In the genomic region with DNA sequence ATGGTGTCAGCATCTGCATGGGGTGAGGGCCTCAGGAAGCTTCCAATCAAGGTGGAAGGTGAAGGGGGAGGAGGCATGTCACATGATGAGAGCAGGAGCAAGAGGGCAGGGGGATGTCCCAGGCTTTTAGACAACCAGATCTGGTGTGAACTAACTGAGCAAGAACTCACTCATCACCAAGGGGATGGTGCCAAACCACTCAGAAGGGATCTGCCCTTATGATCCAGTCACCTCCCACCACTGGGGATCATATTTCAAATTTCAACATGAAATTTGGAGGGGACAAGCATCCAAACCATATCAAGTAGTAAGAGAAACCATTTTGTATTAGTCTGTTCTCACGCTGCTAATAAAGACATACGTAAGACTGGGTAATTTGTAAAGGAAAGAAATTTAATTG, we compare ENCODE assay signal across 17 cellular contexts. TPM values are rescaled to one million over a fixed set of nuclear protein-coding genes. Genes with fewer than 3 reads are reported as not detected.
A peak's percentile ranks its signal among the peaks of the same experiment; 100 is the strongest.
DNase-seq lines count a peak whose midpoint lies in the region; ATAC-seq, FAIRE-seq and TF ChIP-seq lines count a peak whose summit lies in the region.
"Had no signal": no experiment of that assay in that cellular context is flagged by ENCODE, and none has a peak within 500 bp of the region (broad histone marks: within the 10 kb centered on the region; RNA-seq: fewer than 3 reads in every experiment).

No MANE protein-coding gene starts in this region.

- H3K9ac ChIP-seq in astrocyte (ENCODE audit: low read length): no peak overlapping the region
- no peak overlapping the region for H3K9ac ChIP-seq in fibroblast of lung (ENCODE audit: insufficient read depth, low read length)

- intact Hi-C loops in left ventricle myocardium superior (cut with micrococcal nuclease): no loop called here

- H3K9me3 ChIP-seq in MG63: no peaks in the 10 kb centered on the region
- no peaks in the 10 kb centered on the region for H3K9me3 ChIP-seq in astrocyte (ENCODE audit: insufficient read depth, low read depth, low read length)
- H3K9me3 ChIP-seq in fibroblast of lung (ENCODE audit: control insufficient read depth, insufficient read depth, low read depth, low read length): no peaks in the 10 kb centered on the region
- H3K9me3 ChIP-seq: A549 had no signal

- H3K4me1 ChIP-seq in astrocyte (ENCODE audit: insufficient read depth, low read length) (peaks cover 5% of the 10 kb centered on the region), fibroblast of lung (ENCODE audit: control insufficient read depth, extremely low read depth, insufficient read depth, low read length) (no peaks in the 10 kb centered on the region)
- H3K4me1 ChIP-seq: A549 had no signal

- H3K4me3 Mint-ChIP-seq in astrocyte (ENCODE audit: unreplicated experiment): no peak overlapping the region
- H3K4me3 Mint-ChIP-seq: CD14-positive monocyte; CD8-positive, alpha-beta T cell had no signal

- H4K20me1 ChIP-seq in astrocyte (ENCODE audit: insufficient read depth, low read length): no peaks in the 10 kb centered on the region
- H4K20me1 ChIP-seq in fibroblast of lung (ENCODE audit: control insufficient read depth, extremely low read depth, insufficient read depth, low read length): no peaks in the 10 kb centered on the region

- H3K9me3 Mint-ChIP-seq in astrocyte (ENCODE audit: unreplicated experiment): peaks cover 4% of the 10 kb centered on the region

- H3K27ac ChIP-seq in astrocyte (ENCODE audit: low read depth, low read length) (no peak overlapping the region), fibroblast of lung (ENCODE audit: insufficient read depth, low read length) (no peak overlapping the region)
- H3K27ac ChIP-seq: A549 had no signal

- H3K36me3 ChIP-seq in MG63: no peaks in the 10 kb centered on the region
- H3K36me3 ChIP-seq in astrocyte (ENCODE audit: insufficient read depth, low read length): no peaks in the 10 kb centered on the region
- H3K36me3 ChIP-seq in fibroblast of lung (ENCODE audit: control insufficient read depth, insufficient read depth, low read length): no peaks in the 10 kb centered on the region

- no peaks in the 10 kb centered on the region for H3K79me2 ChIP-seq in astrocyte (ENCODE audit: insufficient read depth, low read length)
- no peaks in the 10 kb centered on the region for H3K79me2 ChIP-seq in fibroblast of lung (ENCODE audit: control insufficient read depth, insufficient read depth, low read length)

- H3K27ac Mint-ChIP-seq in astrocyte (ENCODE audit: unreplicated experiment): no peak overlapping the region
- H3K27ac Mint-ChIP-seq: CD14-positive monocyte; CD8-positive, alpha-beta T cell had no signal

- TF ChIP-seq CTCF in astrocyte (IDR thresholded peaks at IDR 0.05; ENCODE audit: insufficient read depth, low read depth, low read length) (no peak), fibroblast of lung (conservative IDR thresholded peaks at IDR 0.05 in 1 of 2, IDR thresholded peaks at IDR 0.05 in 1 of 2; ENCODE audit: low read depth in 1 of 2, low read length in 2 of 2) (no peak)

- no peak overlapping the region for H3K4me2 ChIP-seq in astrocyte (ENCODE audit: low read length)
- H3K4me2 ChIP-seq in fibroblast of lung (ENCODE audit: extremely low read depth, insufficient read depth, low read length): no peak overlapping the region
- H3K4me2 ChIP-seq: A549 had no signal

- H3K27me3 Mint-ChIP-seq in astrocyte (ENCODE audit: low read depth, unreplicated experiment): peaks cover 2% of the 10 kb centered on the region

- ATAC-seq in left ventricle myocardium superior (no peak), GM19328 (IDR thresholded peaks at IDR 0.05; ENCODE audit: unreplicated experiment) (no peak), GM19397 (IDR thresholded peaks at IDR 0.05; ENCODE audit: unreplicated experiment) (no peak)
- ATAC-seq: A549; CD8-positive, alpha-beta T cell had no signal

- 0 out of 2 replicates have a peak, but pooled peaks cover 4% of the 10 kb centered on the region for H3K27me3 ChIP-seq in MG63
- H3K27me3 ChIP-seq in astrocyte (ENCODE audit: insufficient read depth, low read length): no peaks in the 10 kb centered on the region
- H3K27me3 ChIP-seq in fibroblast of lung (ENCODE audit: control insufficient read depth, insufficient read depth, low read length): no peaks in the 10 kb centered on the region

- peaks cover 2% of the 10 kb centered on the region for H3K36me3 Mint-ChIP-seq in astrocyte (ENCODE audit: low read depth, unreplicated experiment)
- H3K36me3 Mint-ChIP-seq: CD14-positive monocyte; CD8-positive, alpha-beta T cell had no signal

- H3K4me3 ChIP-seq in MG63 (no peak overlapping the region), astrocyte (ENCODE audit: insufficient read depth, low read depth, low read length) (no peak overlapping the region), fibroblast of lung (replicated peaks in 1 of 4; ENCODE audit: control extremely low read depth in 1 of 4, insufficient read depth in 1 of 4, low read depth in 3 of 4, low read length in 4 of 4) (no peak overlapping the region)
- H3K4me3 ChIP-seq: A549 had no signal

- no peaks in the 10 kb centered on the region for H3K4me1 Mint-ChIP-seq in astrocyte (ENCODE audit: low read depth, unreplicated experiment)
- H3K4me1 Mint-ChIP-seq: CD14-positive monocyte had no signal

- FAIRE-seq in astrocyte (lab: Jason Lieb, UNC): no peak
- FAIRE-seq: A549, GM18507 had no signal

- H2AFZ ChIP-seq in astrocyte (ENCODE audit: low read depth, low read length) (no peak overlapping the region), fibroblast of lung (ENCODE audit: low read length) (no peak overlapping the region)

- peak; percentile 9 for DNase-seq in MG63
- DNase-seq in astrocyte (ENCODE audit: low read depth): peak; percentile 10
- DNase-seq in fibroblast of lung (ENCODE audit: low read depth in 2 of 2): peak; percentile 8 to 18
- DNase-seq in myocyte (ENCODE audit: low read depth): peak; percentile 19
- DNase-seq in left ventricle myocardium superior: no peak
- DNase-seq in effector CD8-positive, alpha-beta T cell (lab: John Stamatoyannopoulos, UW): no peak
- DNase-seq: CD8-positive, alpha-beta T cell; H7; IMR-90; KBM-7 had no signal

RNA-seq across cellular contexts. Expression of a gene that starts 33.6 kb away (rescaled TPM):
- total RNA-seq in MG63 (2014; rRNA removed; shearing (Covaris generic); ENCODE audit: low replicate concordance): 7.3 and 9.1 TPM in 2 replicates
- total RNA-seq in astrocyte (2.7 and 3.1 TPM in 2 replicates), fibroblast of lung (4.3 and 5.6 TPM in 2 replicates), myocyte (5.4 TPM in 2 replicates), left ventricle myocardium superior (7.7 TPM)
- 1.6 and 2.2 TPM in 2 replicates for polyA plus RNA-seq in fibroblast of lung
- 1.4 and 2.2 TPM in 2 replicates for polyA plus RNA-seq in fibroblast of lung (2012)
- polyA minus RNA-seq in fibroblast of lung (ENCODE audit: low replicate concordance): 0.07 and 0.20 TPM in 2 replicates
- polyA plus RNA-seq in myocyte (2012): 3.1 TPM

RNA-seq across cellular contexts. Expression of a gene that starts 34.0 kb away (rescaled TPM):
- not detected in 2 replicates for total RNA-seq in MG63 (2014; rRNA removed; shearing (Covaris generic); ENCODE audit: low replicate concordance)
- 0.22 and 0.34 TPM in 2 replicates for total RNA-seq in astrocyte
- under 0.01 and 0.17 TPM in 2 replicates for total RNA-seq in fibroblast of lung
- 0.06 TPM in 1 of 2 replicates, not detected in the other for polyA plus RNA-seq in fibroblast of lung
- 0.08 TPM in 1 of 2 replicates, not detected in the other for polyA plus RNA-seq in fibroblast of lung (2012)
- polyA minus RNA-seq in fibroblast of lung (ENCODE audit: low replicate concordance): not detected in 2 replicates
- not detected in 2 replicates for total RNA-seq in myocyte
- 0.10 TPM for polyA plus RNA-seq in myocyte (2012)
- not detected for total RNA-seq in left ventricle myocardium superior
- total RNA-seq: CD8-positive, alpha-beta T cell; Daoy; H7; HT-29; IMR-90 had no signal
- polyA plus RNA-seq: IMR-90 had no signal

Comparison
In these comparisons a context has a peak if more than half of its experiments do, and no peak if none do; other contexts are left out.
1. DNase-seq: peak in MG63 (single experiment), astrocyte (single experiment), fibroblast of lung (2 of 2) and myocyte (single experiment); none in left ventricle myocardium superior (single experiment) and effector CD8-positive, alpha-beta T cell (single experiment).